Comparison of ENCODE assay signal across 17 cellular contexts in the genomic region with DNA sequence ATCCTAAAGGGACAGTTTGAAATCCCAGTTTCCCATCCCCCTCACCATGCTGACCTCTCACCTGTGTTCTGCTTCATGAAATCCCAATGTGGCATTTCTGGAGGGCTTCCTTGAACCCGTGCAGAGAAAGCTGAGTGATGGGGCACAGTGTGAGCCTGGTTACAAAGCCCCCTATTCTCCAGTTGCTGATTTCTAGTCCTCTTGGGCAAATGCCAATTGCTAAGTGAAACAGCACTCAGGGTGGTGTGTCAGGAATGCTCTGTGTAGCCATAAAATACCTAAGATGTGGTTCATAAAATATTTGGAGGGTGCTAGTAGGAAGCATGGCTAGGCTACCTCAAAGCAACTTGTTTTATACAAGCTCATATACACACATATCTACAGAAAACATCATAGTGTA. TPM values are rescaled to one million over a fixed set of nuclear protein-coding genes. Genes with fewer than 3 reads are reported as not detected.
DNase-seq lines count a peak whose midpoint lies in the region; TF ChIP-seq lines count a peak whose summit lies in the region.
"Had no signal": no experiment of that assay in that cellular context is flagged by ENCODE, and none has a peak within 500 bp of the region (broad histone marks: within the 10 kb centered on the region; RNA-seq: fewer than 3 reads in every experiment).

No MANE protein-coding gene starts in this region.

- WGBS in trophoblast cell (ENCODE audit: extremely low coverage, insufficient coverage, insufficient read length) = no CpG with 5 or more reads among the region's 1 CpG

- no peak for TF ChIP-seq RAD21 in Ishikawa (IDR thresholded peaks at IDR 0.05; ENCODE audit: low read depth)

- H3K36me3 Mint-ChIP-seq in endothelial cell (ENCODE audit: low read depth, unreplicated experiment) (no peaks in the 10 kb centered on the region), glutamatergic neuron (ENCODE audit: unreplicated experiment) (no peaks in the 10 kb centered on the region)
- H3K36me3 Mint-ChIP-seq: brain, CD14-positive monocyte had no signal

- H3K27ac Mint-ChIP-seq in endothelial cell (ENCODE audit: unreplicated experiment) (no peak overlapping the region), glutamatergic neuron (ENCODE audit: unreplicated experiment) (no peak overlapping the region)
- H3K27ac Mint-ChIP-seq: brain, CD14-positive monocyte had no signal

- no peak overlapping the region for H4K8ac ChIP-seq in trophoblast cell (ENCODE audit: low read depth, low read length)

- no peak overlapping the region for H3K14ac ChIP-seq in trophoblast cell (ENCODE audit: low read length)

- H3K9ac ChIP-seq in trophoblast cell (ENCODE audit: low read length) = no peak overlapping the region
- H3K9ac ChIP-seq: SK-N-SH had no signal

- no peak overlapping the region for H2AK5ac ChIP-seq in trophoblast cell (ENCODE audit: low read length)

- H3K4me3 ChIP-seq in brain microvascular endothelial cell (ENCODE audit: low read depth, low read length) (no peak overlapping the region), BE2C (ENCODE audit: low read depth, low read length) (no peak overlapping the region), trophoblast cell (ENCODE audit: low read depth, low read length) (no peak overlapping the region)
- H3K4me3 ChIP-seq: gastroesophageal sphincter had no signal

- no peak for TF ChIP-seq EP300 in Ishikawa (IDR thresholded peaks at IDR 0.05; ENCODE audit: borderline replicate concordance)

- no peak overlapping the region for H2BK120ac ChIP-seq in trophoblast cell (ENCODE audit: insufficient read depth, low read length, poor library complexity)

- H3K27me3 ChIP-seq in brain microvascular endothelial cell (replicated peaks) (no peaks in the 10 kb centered on the region), BE2C (no peaks in the 10 kb centered on the region; the same call in 1 of the 2 replicates), trophoblast cell (ENCODE audit: insufficient read depth, low read length) (no peaks in the 10 kb centered on the region)
- H3K27me3 ChIP-seq: gastroesophageal sphincter had no signal

- H3K9me3 Mint-ChIP-seq in endothelial cell (ENCODE audit: unreplicated experiment) = no peaks in the 10 kb centered on the region
- peaks cover 7% of the 10 kb centered on the region for H3K9me3 Mint-ChIP-seq in glutamatergic neuron (ENCODE audit: unreplicated experiment)

- H3K27me3 Mint-ChIP-seq in endothelial cell (ENCODE audit: unreplicated experiment) (peaks cover 4% of the 10 kb centered on the region), glutamatergic neuron (ENCODE audit: unreplicated experiment) (peaks cover 2% of the 10 kb centered on the region)

- H3K27ac ChIP-seq in brain microvascular endothelial cell (no peak overlapping the region), trophoblast cell (ENCODE audit: low read depth, low read length) (no peak overlapping the region)
- H3K27ac ChIP-seq: gastroesophageal sphincter had no signal

- H3K36me3 ChIP-seq in brain microvascular endothelial cell (replicated peaks) = no peaks in the 10 kb centered on the region
- no peaks in the 10 kb centered on the region for H3K36me3 ChIP-seq in BE2C
- no peaks in the 10 kb centered on the region for H3K36me3 ChIP-seq in trophoblast cell (ENCODE audit: control insufficient read depth in 1 of 2, insufficient read depth in 2 of 2, low read length in 2 of 2)
- H3K36me3 ChIP-seq: gastroesophageal sphincter had no signal

- no peak overlapping the region for H3K23ac ChIP-seq in trophoblast cell (ENCODE audit: low read length)

- no peak overlapping the region for H4K12ac ChIP-seq in trophoblast cell (ENCODE audit: low read depth, low read length)

- H3K9me3 ChIP-seq in BE2C = no peaks in the 10 kb centered on the region
- no peaks in the 10 kb centered on the region for H3K9me3 ChIP-seq in trophoblast cell (ENCODE audit: insufficient read depth, low read depth, low read length)
- H3K9me3 ChIP-seq: gastroesophageal sphincter, SK-N-SH had no signal

- H3K4me2 ChIP-seq in trophoblast cell (ENCODE audit: low read length) = no peak overlapping the region
- H3K4me2 ChIP-seq: SK-N-SH had no signal

- H3K79me1 ChIP-seq in trophoblast cell (ENCODE audit: low read length) = no peaks in the 10 kb centered on the region

- H4K91ac ChIP-seq in trophoblast cell (ENCODE audit: low read depth, low read length) = no peak overlapping the region

- H3K4me3 Mint-ChIP-seq in endothelial cell (ENCODE audit: unreplicated experiment) (no peak overlapping the region), glutamatergic neuron (ENCODE audit: unreplicated experiment) (no peak overlapping the region)
- H3K4me3 Mint-ChIP-seq: CD14-positive monocyte had no signal

- no peak overlapping the region for H3K18ac ChIP-seq in trophoblast cell (ENCODE audit: low read length)

- TF ChIP-seq CTCF in brain microvascular endothelial cell (IDR thresholded peaks at IDR 0.05; ENCODE audit: low read depth, low read length, missing control alignments) (no peak), endothelial cell (IDR thresholded peaks at IDR 0.05; ENCODE audit: unreplicated experiment) (no peak), BE2C (IDR thresholded peaks at IDR 0.05; ENCODE audit: low read depth, low read length) (no peak), glutamatergic neuron (IDR thresholded peaks at IDR 0.05; ENCODE audit: partially characterized antibody, unreplicated experiment) (no peak)

- H2AFZ ChIP-seq in trophoblast cell (ENCODE audit: insufficient read depth, low read length, poor library complexity) = no peak overlapping the region

- H3K4me1 ChIP-seq in BE2C (no peaks in the 10 kb centered on the region), trophoblast cell (ENCODE audit: control insufficient read depth in 1 of 2, insufficient read depth in 2 of 2, low read length in 2 of 2) (no peaks in the 10 kb centered on the region)

- DNase-seq in DMS79 (lab: John Stamatoyannopoulos, UW) (peak; percentile 85), brain microvascular endothelial cell (peak; percentile 5), myocyte (ENCODE audit: low read depth) (peak; percentile 19), endothelial cell (ENCODE audit: low spot score) (no peak), BE2C (no peak), glutamatergic neuron (no peak), trophoblast cell (no peak)
- DNase-seq: activated gamma-delta T cell, KBM-7, NCI-H1694 treated with DMSO at 0.1 percent for 48 hours, NCI-H774, SK-N-SH had no signal

- H3K4ac ChIP-seq in trophoblast cell (ENCODE audit: low read depth, low read length) = no peak overlapping the region

- H3K4me1 Mint-ChIP-seq in endothelial cell (ENCODE audit: unreplicated experiment) = no peaks in the 10 kb centered on the region
- peaks cover 11% of the 10 kb centered on the region for H3K4me1 Mint-ChIP-seq in glutamatergic neuron (ENCODE audit: low read depth, unreplicated experiment)

- no peaks in the 10 kb centered on the region for H3K79me2 ChIP-seq in trophoblast cell (ENCODE audit: control insufficient read depth, insufficient read depth, low read length, poor library complexity)

- H2BK12ac ChIP-seq in trophoblast cell (ENCODE audit: low read length) = no peak overlapping the region

- no peak overlapping the region for H2BK5ac ChIP-seq in trophoblast cell (ENCODE audit: low read depth, low read length, poor library complexity)

- in situ Hi-C loops in brain microvascular endothelial cell (cut with HindIII; ENCODE audit: low pct_ligation_motif_present, low sequenced_read_pairs) = no loop called here

TF ChIP-seq in Ishikawa, 13 proteins besides CTCF, POLR2A, EP300 and RAD21:
- TF ChIP-seq CREB1 (IDR thresholded peaks at IDR 0.05; ENCODE audit: low read depth) = no peak
- TF ChIP-seq, protein P1, sequence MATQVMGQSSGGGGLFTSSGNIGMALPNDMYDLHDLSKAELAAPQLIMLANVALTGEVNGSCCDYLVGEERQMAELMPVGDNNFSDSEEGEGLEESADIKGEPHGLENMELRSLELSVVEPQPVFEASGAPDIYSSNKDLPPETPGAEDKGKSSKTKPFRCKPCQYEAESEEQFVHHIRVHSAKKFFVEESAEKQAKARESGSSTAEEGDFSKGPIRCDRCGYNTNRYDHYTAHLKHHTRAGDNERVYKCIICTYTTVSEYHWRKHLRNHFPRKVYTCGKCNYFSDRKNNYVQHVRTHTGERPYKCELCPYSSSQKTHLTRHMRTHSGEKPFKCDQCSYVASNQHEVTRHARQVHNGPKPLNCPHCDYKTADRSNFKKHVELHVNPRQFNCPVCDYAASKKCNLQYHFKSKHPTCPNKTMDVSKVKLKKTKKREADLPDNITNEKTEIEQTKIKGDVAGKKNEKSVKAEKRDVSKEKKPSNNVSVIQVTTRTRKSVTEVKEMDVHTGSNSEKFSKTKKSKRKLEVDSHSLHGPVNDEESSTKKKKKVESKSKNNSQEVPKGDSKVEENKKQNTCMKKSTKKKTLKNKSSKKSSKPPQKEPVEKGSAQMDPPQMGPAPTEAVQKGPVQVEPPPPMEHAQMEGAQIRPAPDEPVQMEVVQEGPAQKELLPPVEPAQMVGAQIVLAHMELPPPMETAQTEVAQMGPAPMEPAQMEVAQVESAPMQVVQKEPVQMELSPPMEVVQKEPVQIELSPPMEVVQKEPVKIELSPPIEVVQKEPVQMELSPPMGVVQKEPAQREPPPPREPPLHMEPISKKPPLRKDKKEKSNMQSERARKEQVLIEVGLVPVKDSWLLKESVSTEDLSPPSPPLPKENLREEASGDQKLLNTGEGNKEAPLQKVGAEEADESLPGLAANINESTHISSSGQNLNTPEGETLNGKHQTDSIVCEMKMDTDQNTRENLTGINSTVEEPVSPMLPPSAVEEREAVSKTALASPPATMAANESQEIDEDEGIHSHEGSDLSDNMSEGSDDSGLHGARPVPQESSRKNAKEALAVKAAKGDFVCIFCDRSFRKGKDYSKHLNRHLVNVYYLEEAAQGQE (IDR thresholded peaks at IDR 0.05; ENCODE audit: low read depth) = no peak
- TF ChIP-seq NFIC (IDR thresholded peaks at IDR 0.05) = peak; percentile 45; the same call in 1 of the 2 replicates
- TF ChIP-seq TEAD4 (IDR thresholded peaks at IDR 0.05) = peak; percentile 38; the same call in 1 of the 2 replicates

RNA-seq across cellular contexts. Expression of a gene that starts 32.0 kb away (rescaled TPM):
- total RNA-seq in myocyte (2.0 and 4.1 TPM in 2 replicates), endothelial cell (ENCODE audit: unreplicated experiment) (18.5 TPM), glutamatergic neuron (ENCODE audit: unreplicated experiment) (0.47 TPM)
- 2.4 TPM for polyA plus RNA-seq in myocyte (2012)
- polyA plus RNA-seq in BE2C (2012; ENCODE audit: insufficient read depth, insufficient read length, low read depth) = 0.42 TPM
- 0.26 and 0.50 TPM in 2 replicates for polyA plus RNA-seq in trophoblast cell (2013)
- total RNA-seq: pulmonary artery endothelial cell had no signal

Comparison
In these comparisons a context has a peak if more than half of its experiments do, and no peak if none do; other contexts are left out.
1. DNase-seq: peak in DMS79 (single experiment), brain microvascular endothelial cell (single experiment) and myocyte (single experiment); none in endothelial cell (single experiment), BE2C (single experiment), glutamatergic neuron (single experiment) and trophoblast cell (0 of 2).